11 cellular contexts compared by ENCODE assay signal in the genomic region with DNA sequence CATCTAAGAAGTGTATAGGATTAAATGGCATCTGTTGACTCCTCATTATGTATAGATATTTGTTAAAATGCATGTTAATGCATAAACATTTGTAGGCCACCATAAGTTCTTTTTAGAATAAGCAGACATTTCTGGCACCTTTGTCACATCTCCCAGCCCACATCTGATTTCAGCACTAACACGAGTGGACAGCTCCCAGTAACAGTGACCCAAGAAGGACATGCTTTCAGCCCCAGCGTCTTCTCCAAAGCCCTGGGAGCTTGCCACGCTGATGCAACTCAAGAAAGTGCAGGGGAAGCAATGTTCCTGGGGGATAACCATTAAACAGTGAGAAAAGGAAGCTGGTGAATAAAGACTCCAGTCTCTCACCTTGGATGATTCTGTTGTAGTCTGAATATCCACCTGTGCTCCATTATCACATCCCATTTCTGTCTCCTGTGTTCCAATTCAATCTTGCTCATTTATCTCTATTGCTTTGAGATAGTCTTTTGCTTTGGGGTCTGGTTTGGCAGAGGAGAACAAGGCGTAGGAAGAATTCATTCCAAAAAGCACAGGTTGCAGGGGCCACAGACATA.
DNase-seq lines count a peak whose midpoint lies in the region; ATAC-seq and TF ChIP-seq lines count a peak whose summit lies in the region.
"Had no signal": no experiment of that assay in that cellular context is flagged by ENCODE, and none has a peak within 500 bp of the region (broad histone marks: within the 10 kb centered on the region; RNA-seq: fewer than 3 reads in every experiment).

No MANE protein-coding gene starts in this region.

- no peak overlapping the region for H3K18ac ChIP-seq in trophoblast cell (ENCODE audit: low read length)

- no peaks in the 10 kb centered on the region for H3K9me3 Mint-ChIP-seq in activated T-cell treated with anti-CD3 and anti-CD28 coated beads, Interleukin-2, amount 50 U/mL, for 72 hours

- no peak overlapping the region for H3K4me3 Mint-ChIP-seq in activated T-cell treated with anti-CD3 and anti-CD28 coated beads, Interleukin-2, amount 50 U/mL, for 72 hours
- H3K4me3 Mint-ChIP-seq: stimulated activated naive B cell treated with anti-CD40 and anti-IgM and Interleukin-4, amounts not matched to agents 10 μg/mL and 1 μg/mL and 100 μg/mL, for 72 hours had no signal

- no peak for ATAC-seq in activated T-cell treated with anti-CD3 and anti-CD28 coated beads, Interleukin-2, amount 50 U/mL, for 72 hours (replicated peaks in 1 of 2)
- no peak for ATAC-seq in HG02870 (IDR thresholded peaks at IDR 0.05; ENCODE audit: unreplicated experiment)
- no peak for ATAC-seq in HG03460 (IDR thresholded peaks at IDR 0.05; ENCODE audit: unreplicated experiment)
- no peak for ATAC-seq in GM18520 (IDR thresholded peaks at IDR 0.05; ENCODE audit: unreplicated experiment)
- ATAC-seq: stimulated activated naive B cell treated with anti-CD40 and anti-IgM and Interleukin-4, amounts not matched to agents 10 μg/mL and 1 μg/mL and 100 μg/mL, for 72 hours had no signal

- H3K27ac ChIP-seq in trophoblast cell (ENCODE audit: low read depth, low read length) = no peak overlapping the region
- H3K27ac ChIP-seq: BLaER1 treated with 17β-estradiol and CSF1 and Interleukin-3, amounts not matched to agents 10 nM and 100 nM; parathyroid adenoma had no signal

- H4K12ac ChIP-seq in trophoblast cell (ENCODE audit: low read depth, low read length) = no peak overlapping the region

- no peak overlapping the region for H3K9ac ChIP-seq in trophoblast cell (ENCODE audit: low read length)
- H3K9ac ChIP-seq: BLaER1 treated with 17β-estradiol and CSF1 and Interleukin-3, amounts not matched to agents 10 nM and 100 nM; parathyroid adenoma had no signal

- H4K91ac ChIP-seq in trophoblast cell (ENCODE audit: low read depth, low read length) = no peak overlapping the region

- DNase-seq in activated T-cell treated with anti-CD3 and anti-CD28 coated beads, Interleukin-2, amount 50 U/mL, for 72 hours = peak; percentile 1 to 3
- DNase-seq in activated T-cell treated with anti-CD3 and anti-CD28 coated beads, Interleukin-2, amount 50 U/mL, for 1 hour = no peak
- DNase-seq in MV-4-11 (lab: John Stamatoyannopoulos, UW) (peak; percentile 38), choroid plexus epithelial cell (ENCODE audit: low read depth) (peak; percentile 2), trophoblast cell (peak; percentile 9 to 52)
- DNase-seq: stimulated activated naive B cell treated with anti-CD40 and anti-IgM and Interleukin-4, amounts not matched to agents 10 μg/mL and 1 μg/mL and 100 μg/mL, for 72 hours had no signal

- H3K4me1 ChIP-seq in trophoblast cell (ENCODE audit: control insufficient read depth in 1 of 2, insufficient read depth in 2 of 2, low read length in 2 of 2) = no peaks in the 10 kb centered on the region
- H3K4me1 ChIP-seq: BLaER1 treated with 17β-estradiol and CSF1 and Interleukin-3, amounts not matched to agents 10 nM and 100 nM; parathyroid adenoma had no signal

- H2BK120ac ChIP-seq in trophoblast cell (ENCODE audit: insufficient read depth, low read length, poor library complexity) = no peak overlapping the region

- H3K27me3 ChIP-seq in trophoblast cell (ENCODE audit: insufficient read depth, low read length) = no peaks in the 10 kb centered on the region
- H3K27me3 ChIP-seq: BLaER1 treated with 17β-estradiol and CSF1 and Interleukin-3, amounts not matched to agents 10 nM and 100 nM had no signal

- H3K14ac ChIP-seq in trophoblast cell (ENCODE audit: low read length) = no peak overlapping the region

- WGBS in trophoblast cell (ENCODE audit: extremely low coverage, insufficient coverage, insufficient read length) = no CpG with 5 or more reads among the region's 4 CpGs

- no peak overlapping the region for H2BK12ac ChIP-seq in trophoblast cell (ENCODE audit: low read length)

- H3K36me3 ChIP-seq in trophoblast cell (ENCODE audit: control insufficient read depth in 1 of 2, insufficient read depth in 2 of 2, low read length in 2 of 2) = no peaks in the 10 kb centered on the region
- H3K36me3 ChIP-seq: BLaER1 treated with 17β-estradiol and CSF1 and Interleukin-3, amounts not matched to agents 10 nM and 100 nM had no signal

- H4K8ac ChIP-seq in trophoblast cell (ENCODE audit: low read depth, low read length) = no peak overlapping the region

- H2AFZ ChIP-seq in trophoblast cell (ENCODE audit: insufficient read depth, low read length, poor library complexity) = no peak overlapping the region
- H2AFZ ChIP-seq: parathyroid adenoma had no signal

- no peaks in the 10 kb centered on the region for H3K36me3 Mint-ChIP-seq in activated T-cell treated with anti-CD3 and anti-CD28 coated beads, Interleukin-2, amount 50 U/mL, for 72 hours (ENCODE audit: insufficient read depth in 2 of 2)
- H3K36me3 Mint-ChIP-seq: stimulated activated naive B cell treated with anti-CD40 and anti-IgM and Interleukin-4, amounts not matched to agents 10 μg/mL and 1 μg/mL and 100 μg/mL, for 72 hours had no signal

- H3K27me3 Mint-ChIP-seq in activated T-cell treated with anti-CD3 and anti-CD28 coated beads, Interleukin-2, amount 50 U/mL, for 72 hours (ENCODE audit: low read depth) = peaks cover 5% of the 10 kb centered on the region
- H3K27me3 Mint-ChIP-seq: stimulated activated naive B cell treated with anti-CD40 and anti-IgM and Interleukin-4, amounts not matched to agents 10 μg/mL and 1 μg/mL and 100 μg/mL, for 72 hours had no signal

- no peaks in the 10 kb centered on the region for H3K79me2 ChIP-seq in trophoblast cell (ENCODE audit: control insufficient read depth, insufficient read depth, low read length, poor library complexity)
- H3K79me2 ChIP-seq: parathyroid adenoma had no signal

- H3K4ac ChIP-seq in trophoblast cell (ENCODE audit: low read depth, low read length) = no peak overlapping the region

- H2BK5ac ChIP-seq in trophoblast cell (ENCODE audit: low read depth, low read length, poor library complexity) = no peak overlapping the region

- no peak overlapping the region for H3K4me2 ChIP-seq in trophoblast cell (ENCODE audit: low read length)
- H3K4me2 ChIP-seq: BLaER1 treated with 17β-estradiol and CSF1 and Interleukin-3, amounts not matched to agents 10 nM and 100 nM had no signal

- H3K79me1 ChIP-seq in trophoblast cell (ENCODE audit: low read length) = no peaks in the 10 kb centered on the region

- no peak overlapping the region for H3K4me3 ChIP-seq in choroid plexus epithelial cell (ENCODE audit: low read depth, low read length)
- no peak overlapping the region for H3K4me3 ChIP-seq in trophoblast cell (ENCODE audit: low read depth, low read length)
- H3K4me3 ChIP-seq: BLaER1 treated with 17β-estradiol and CSF1 and Interleukin-3, amounts not matched to agents 10 nM and 100 nM had no signal

- no peak overlapping the region for H3K23ac ChIP-seq in trophoblast cell (ENCODE audit: low read length)

- no peaks in the 10 kb centered on the region for H3K4me1 Mint-ChIP-seq in activated T-cell treated with anti-CD3 and anti-CD28 coated beads, Interleukin-2, amount 50 U/mL, for 72 hours (ENCODE audit: low read depth)
- H3K4me1 Mint-ChIP-seq: stimulated activated naive B cell treated with anti-CD40 and anti-IgM and Interleukin-4, amounts not matched to agents 10 μg/mL and 1 μg/mL and 100 μg/mL, for 72 hours had no signal

- H2AK5ac ChIP-seq in trophoblast cell (ENCODE audit: low read length) = no peak overlapping the region

- no peak overlapping the region for H3K27ac Mint-ChIP-seq in activated T-cell treated with anti-CD3 and anti-CD28 coated beads, Interleukin-2, amount 50 U/mL, for 72 hours
- H3K27ac Mint-ChIP-seq: stimulated activated naive B cell treated with anti-CD40 and anti-IgM and Interleukin-4, amounts not matched to agents 10 μg/mL and 1 μg/mL and 100 μg/mL, for 72 hours had no signal

- no peak for TF ChIP-seq CTCF in choroid plexus epithelial cell (conservative IDR thresholded peaks at IDR 0.05; ENCODE audit: low read depth, low read length)

- no peaks in the 10 kb centered on the region for H3K9me3 ChIP-seq in trophoblast cell (ENCODE audit: insufficient read depth, low read depth, low read length)
